ENCODE assay signal across 31 cellular contexts in genomic region chr7:132418840-132419239, GRCh38.
"Had no signal": no experiment of that assay in that cellular context is flagged by ENCODE, and none has a peak within 500 bp of the region (broad histone marks: within the 10 kb centered on the region; RNA-seq: fewer than 3 reads in every experiment).

No MANE protein-coding gene starts in this region.

- H3K4me3 Mint-ChIP-seq: dendritic cell treated with granulocyte-macrophage colony-stimulating factor and Interleukin-4, amounts not matched to agents 40 ng/mL and 50 ng/mL, for 4 days; endodermal cell; mesothelial cell of epicardium; naive B cell; natural killer cell treated with Interleukin-12 subunit alpha and Interleukin-12 subunit beta and Interleukin-15 and Interleukin-18, amount 100 ng/mL, for 72 hours; neural progenitor cell; stimulated activated naive CD8-positive, alpha-beta T cell treated with anti-CD3 and anti-CD28 coated beads, Interleukin-15, amount 100 ng/mL, for 72 hours had no signal

- ATAC-seq: foreskin keratinocyte; gastroesophageal sphincter; left colon; mucosa of descending colon; natural killer cell treated with Interleukin-12 subunit alpha and Interleukin-12 subunit beta and Interleukin-15 and Interleukin-18, amount 100 ng/mL, for 72 hours; sciatic nerve; stimulated activated naive CD8-positive, alpha-beta T cell treated with anti-CD3 and anti-CD28 coated beads, Interleukin-15, amount 100 ng/mL, for 72 hours had no signal

- H3K36me3 ChIP-seq: colonic mucosa, esophagus muscularis mucosa, gastroesophageal sphincter, heart left ventricle, lower lobe of right lung, neural progenitor cell, prostate gland, right atrium auricular region, tibial artery had no signal

- H3K27ac Mint-ChIP-seq: dendritic cell treated with granulocyte-macrophage colony-stimulating factor and Interleukin-4, amounts not matched to agents 40 ng/mL and 50 ng/mL, for 4 days; endodermal cell; mesothelial cell of epicardium; naive B cell; natural killer cell treated with Interleukin-12 subunit alpha and Interleukin-12 subunit beta and Interleukin-15 and Interleukin-18, amount 100 ng/mL, for 72 hours; neural progenitor cell; type B pancreatic cell had no signal

- H3K27ac ChIP-seq: colonic mucosa, esophagus muscularis mucosa, foreskin keratinocyte, gastroesophageal sphincter, hepatocyte, lower lobe of right lung, neural progenitor cell, prostate gland, right atrium auricular region, tibial artery had no signal

- H3K4me1 Mint-ChIP-seq: naive B cell had no signal

- H3K27me3 Mint-ChIP-seq: natural killer cell treated with Interleukin-12 subunit alpha and Interleukin-12 subunit beta and Interleukin-15 and Interleukin-18, amount 100 ng/mL, for 72 hours; stimulated activated naive CD8-positive, alpha-beta T cell treated with anti-CD3 and anti-CD28 coated beads, Interleukin-15, amount 100 ng/mL, for 72 hours had no signal

- H3K4me1 ChIP-seq: colonic mucosa, foreskin keratinocyte, lower lobe of right lung, prostate gland had no signal

- H3K9me3 Mint-ChIP-seq: neural progenitor cell, type B pancreatic cell had no signal

- H3K27me3 ChIP-seq: colonic mucosa, esophagus muscularis mucosa, foreskin keratinocyte, gastroesophageal sphincter, heart left ventricle, hepatocyte, neural progenitor cell, right atrium auricular region, tibial artery had no signal

- H3K36me3 Mint-ChIP-seq: mesothelial cell of epicardium, neural progenitor cell, type B pancreatic cell had no signal

- H3K9me3 ChIP-seq: colonic mucosa, esophagus muscularis mucosa, gastroesophageal sphincter, lower lobe of right lung, mucosa of descending colon, prostate gland, right atrium auricular region, tibial artery had no signal

- DNase-seq: colonic mucosa; effector CD8-positive, alpha-beta T cell; endodermal cell; foreskin keratinocyte; heart left ventricle; islet precursor cell; kidney glomerular epithelial cell; left colon; left ventricle myocardium superior; lower lobe of right lung; mucosa of descending colon; naive B cell; stimulated activated CD4-positive, alpha-beta T cell treated with anti-CD3 and anti-CD28 coated beads, Interleukin-12 subunit alpha, Interleukin-12 subunit beta, amount 100 ng/mL, for 4 hours; stimulated activated CD4-positive, alpha-beta T cell treated with anti-CD3 and anti-CD28 coated beads, Interleukin-1b, Interleukin-23, amount 100 ng/mL, for 48 hours; stimulated activated CD4-positive, alpha-beta T cell treated with anti-CD3 and anti-CD28 coated beads, Interleukin-4, amount 100 ng/mL, for 1 hour; stimulated activated CD8-positive, alpha-beta memory T cell treated with anti-CD3 and anti-CD28 coated beads, Interleukin-4, amount 100 ng/mL, for 48 hours; stimulated activated naive CD4-positive, alpha-beta T cell; stimulated activated naive CD8-positive, alpha-beta T cell treated with anti-CD3 and anti-CD28 coated beads, Interleukin-15, amount 100 ng/mL, for 72 hours; tibial artery had no signal

- H3K4me3 ChIP-seq: colonic mucosa, esophagus muscularis mucosa, gastroesophageal sphincter, heart left ventricle, hepatocyte, lower lobe of right lung, mucosa of descending colon, neural progenitor cell, prostate gland, right atrium auricular region, smooth muscle cell, tibial artery had no signal
